1 cellular context compared by ENCODE assay signal in the genomic region with DNA sequence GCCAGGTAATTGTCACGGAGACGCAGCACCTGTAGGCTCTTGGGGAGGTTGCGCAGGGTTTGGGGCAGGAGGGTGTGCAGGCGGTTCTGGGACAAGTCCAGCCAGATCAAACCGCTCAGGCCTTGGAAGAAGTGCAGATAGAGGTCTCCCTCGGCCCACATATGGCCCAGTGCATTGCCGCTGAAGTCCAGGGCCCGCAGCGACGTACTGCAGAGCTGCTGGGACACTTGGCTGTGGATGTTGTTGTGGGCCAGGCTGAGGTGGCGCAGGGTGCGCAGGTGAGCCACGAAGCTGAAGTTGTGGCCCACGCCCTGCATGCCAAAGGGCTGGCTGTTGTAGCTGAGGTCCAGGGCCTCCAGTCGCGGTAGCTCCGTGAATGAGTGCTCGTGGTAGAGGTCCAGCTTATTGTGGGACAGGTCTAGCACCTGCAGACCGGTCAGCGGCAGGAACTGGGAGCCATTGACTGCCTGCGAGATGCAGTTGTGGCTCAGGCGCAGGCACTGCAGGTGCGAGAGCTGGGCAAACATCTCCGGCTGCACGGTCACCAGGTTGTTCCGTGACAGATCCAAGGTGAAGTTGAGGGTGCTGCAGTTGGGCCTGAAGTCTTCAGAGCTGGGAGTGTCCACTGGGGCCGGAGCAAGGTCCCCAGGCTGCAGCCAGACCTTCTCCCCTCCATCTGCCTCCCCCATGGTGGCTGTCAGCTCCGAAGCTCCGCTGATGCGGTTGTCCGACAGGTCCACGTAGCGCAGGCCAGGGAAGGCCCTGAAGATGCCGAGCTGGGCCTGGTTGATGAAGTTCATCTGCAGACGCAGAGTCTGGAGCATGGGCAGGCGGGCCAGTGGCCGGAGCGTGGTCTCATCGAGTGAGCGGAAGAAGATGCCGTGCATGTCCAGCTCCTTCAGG.
TF ChIP-seq lines count a peak whose summit lies in the region.

No MANE protein-coding gene starts in this region.

TF ChIP-seq in SK-N-SH, 30 proteins besides CTCF, POLR2A, EP300 and RAD21 (continued from another document):
- TF ChIP-seq USF1 (IDR thresholded peaks at IDR 0.05; ENCODE audit: borderline replicate concordance, low read depth): no peak
